ENCODE assay signal across 31 cellular contexts in the genomic region with DNA sequence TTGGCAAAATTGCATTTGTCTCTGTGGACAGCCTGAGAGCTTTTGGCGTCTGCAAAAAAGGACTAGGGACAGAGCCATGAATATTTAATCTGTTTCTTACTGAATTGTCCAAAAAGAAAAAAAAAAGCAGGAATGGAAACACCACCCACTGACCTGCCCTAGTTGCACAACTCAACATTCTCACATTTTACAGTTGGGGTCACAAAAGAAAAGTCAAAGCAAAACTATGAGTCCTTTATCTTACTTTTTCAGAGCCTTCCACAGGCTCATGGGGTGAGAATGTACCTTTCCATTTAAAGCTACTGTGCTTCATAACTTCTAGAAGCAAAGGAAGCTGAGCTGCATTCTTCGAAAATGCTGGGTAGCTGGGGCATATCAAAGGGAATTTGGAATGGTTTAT.
DNase-seq lines count a peak whose midpoint lies in the region; ATAC-seq, FAIRE-seq and TF ChIP-seq lines count a peak whose summit lies in the region.
"Had no signal": no experiment of that assay in that cellular context is flagged by ENCODE, and none has a peak within 500 bp of the region (broad histone marks: within the 10 kb centered on the region; RNA-seq: fewer than 3 reads in every experiment).

No MANE protein-coding gene starts in this region.

- CTCF ChIA-PET in K562 (lab: Yijun Ruan, JAX; ENCODE audit: low intra/inter-chr PET ratio): no interaction called here
- CTCF ChIA-PET in SK-N-SH (lab: Yijun Ruan, JAX): interaction anchor here (1.1 to 1.6 kb wide), 3 partner anchors 12 to 51 kb away, joined by 3 to 4 read pairs (median 3); no protein-coding TSS in a partner anchor

- no peak for FAIRE-seq in K562 (lab: Jason Lieb, UNC)
- FAIRE-seq: islet of Langerhans had no signal

- POLR2A ChIA-PET in K562 (lab: Yijun Ruan, JAX): interaction anchor here (0.6 to 1.5 kb wide), 4 partner anchors 9 to 18 kb away, joined by 4 to 6 read pairs (median 4); no protein-coding TSS in a partner anchor
- POLR2A ChIA-PET in SK-N-SH (lab: Yijun Ruan, JAX): no interaction called here

- in situ Hi-C loops in K562 (cut with MboI): no loop called here

- H3K4me2 ChIP-seq in K562 (ENCODE audit: insufficient read depth, low read length) (no peak overlapping the region), SK-N-SH (no peak overlapping the region)

- BruUV-seq in K562 (replicated peaks; lab: Mats Ljungman, UMichigan): no TSS peak

- H3K27me3 ChIP-seq in K562 (ENCODE audit: control insufficient read depth in 2 of 2, insufficient read depth in 2 of 2, low read length in 2 of 2) (no peaks in the 10 kb centered on the region; a peak in 1 of 5 replicates), spleen (replicated peaks in 1 of 7) (no peaks in the 10 kb centered on the region), SK-N-SH (ENCODE audit: insufficient read depth) (no peaks in the 10 kb centered on the region)
- H3K27me3 ChIP-seq: BLaER1 treated with 17β-estradiol and CSF1 and Interleukin-3, amounts not matched to agents 10 nM and 100 nM; cardiac muscle cell; left lung; transverse colon had no signal

- TF ChIP-seq POLR2A in K562 (conservative IDR thresholded peaks at IDR 0.05): no peak
- no peak for TF ChIP-seq POLR2A in spleen (IDR thresholded peaks at IDR 0.05)

- H3K9me2 ChIP-seq in SK-N-SH: no peaks in the 10 kb centered on the region

- no peak for TF ChIP-seq RAD21 in K562 (CRISPR knock-in tag; conservative IDR thresholded peaks at IDR 0.05 in 1 of 2, IDR thresholded peaks at IDR 0.05 in 1 of 2)
- no peak for TF ChIP-seq RAD21 in SK-N-SH (IDR thresholded peaks at IDR 0.05; ENCODE audit: low read length)

- H3K4me3 Mint-ChIP-seq in nephron (no peak overlapping the region), natural killer cell (no peak overlapping the region)
- H3K4me3 Mint-ChIP-seq: activated naive CD4-positive, alpha-beta T cell treated with anti-CD3 and anti-CD28 coated beads for 36 hours; effector memory CD8-positive, alpha-beta T cell; mesothelial cell of epicardium; naive B cell had no signal

- no peaks in the 10 kb centered on the region for H3F3A ChIP-seq in SK-N-SH (replicated peaks; ENCODE audit: insufficient read depth)

- no peak overlapping the region for H3K4me3 ChIP-seq in K562
- no peak overlapping the region for H3K4me3 ChIP-seq in spleen
- H3K4me3 ChIP-seq in SK-N-SH (ENCODE audit: low read depth in 2 of 2, low read length in 1 of 2): no peak overlapping the region
- H3K4me3 ChIP-seq: BLaER1 treated with 17β-estradiol and CSF1 and Interleukin-3, amounts not matched to agents 10 nM and 100 nM; cardiac muscle cell; coronary artery; left lung; transverse colon had no signal

- H3K79me2 ChIP-seq in K562 (ENCODE audit: control insufficient read depth, insufficient read depth, low read length) (no peaks in the 10 kb centered on the region), SK-N-SH (ENCODE audit: insufficient read depth) (no peaks in the 10 kb centered on the region)

- TF ChIP-seq EP300 in K562 (IDR thresholded peaks at IDR 0.05; ENCODE audit: low read length): no peak
- no peak for TF ChIP-seq EP300 in SK-N-SH (IDR thresholded peaks at IDR 0.05; ENCODE audit: borderline replicate concordance in 1 of 2, low read depth in 1 of 2, low read length in 1 of 2)

- no peaks in the 10 kb centered on the region for H3K9me1 ChIP-seq in K562 (ENCODE audit: control insufficient read depth, insufficient read depth, low read length)

- ATAC-seq in K562: no peak
- no peak for ATAC-seq in natural killer cell
- ATAC-seq: effector memory CD8-positive, alpha-beta T cell; left lung; Panc1 had no signal

- no peaks in the 10 kb centered on the region for H3K9me3 ChIP-seq in K562 (replicated peaks; ENCODE audit: control insufficient read depth, insufficient read depth, low read depth, low read length)
- peaks cover 0 to 8% (median 6%) of the 10 kb centered on the region in 8 donors for H3K9me3 ChIP-seq in spleen
- no peaks in the 10 kb centered on the region for H3K9me3 ChIP-seq in SK-N-SH
- H3K9me3 ChIP-seq: transverse colon had no signal

- H3K9ac ChIP-seq in K562 (ENCODE audit: insufficient read depth in 1 of 2, low read depth in 2 of 2, low read length in 2 of 2): no peak overlapping the region
- H3K9ac ChIP-seq in SK-N-SH: no peak overlapping the region
- H3K9ac ChIP-seq: BLaER1 treated with 17β-estradiol and CSF1 and Interleukin-3, amounts not matched to agents 10 nM and 100 nM had no signal

- H2AFZ ChIP-seq in K562 (ENCODE audit: low read depth, low read length) (peak overlapping the region; percentile 59; the same call in 1 of the 2 replicates), SK-N-SH (ENCODE audit: low read depth) (no peak overlapping the region)

- H3K27ac Mint-ChIP-seq in nephron (peak overlapping the region in 2 of 3 experiments; percentile 29 to 98), natural killer cell (no peak overlapping the region)
- H3K27ac Mint-ChIP-seq: activated naive CD4-positive, alpha-beta T cell treated with anti-CD3 and anti-CD28 coated beads for 36 hours; effector memory CD8-positive, alpha-beta T cell; progenitor cell of endocrine pancreas had no signal

- no peaks in the 10 kb centered on the region for H3K36me3 Mint-ChIP-seq in nephron (ENCODE audit: low read depth)
- no peaks in the 10 kb centered on the region for H3K36me3 Mint-ChIP-seq in natural killer cell

- H3K4me1 ChIP-seq in K562 (replicated peaks in 1 of 2; ENCODE audit: control insufficient read depth in 2 of 2, insufficient read depth in 2 of 2, low read length in 2 of 2) (peaks cover 0 to 3% of the 10 kb centered on the region in 2 experiments; a peak in 2 of 5 replicates), spleen (peaks cover 0 to 14% (median 2%) of the 10 kb centered on the region in 6 donors), SK-N-SH (ENCODE audit: control insufficient read depth in 1 of 2, insufficient read depth in 2 of 2, low read depth in 1 of 2, low read length in 1 of 2) (peaks cover 4% of the 10 kb centered on the region in 2 experiments; a peak in 3 of 4 replicates)
- H3K4me1 ChIP-seq: transverse colon had no signal

- 10% methylated on average over 2 of the region's 2 CpGs for WGBS in K562 (ENCODE audit: insufficient coverage, low coverage, missing lambda C conversion rate)
- 16 to 33% (median 23%) methylated on average over 2 of the region's 2 CpGs for WGBS in spleen, 5 donors
- 8% methylated on average over 2 of the region's 2 CpGs for WGBS in SK-N-SH (ENCODE audit: low lambda C conversion rate)

- TF ChIP-seq CTCF in K562 (IDR thresholded peaks at IDR 0.05 in 2 of 3, conservative IDR thresholded peaks at IDR 0.05 in 1 of 3; ENCODE audit: insufficient read depth in 2 of 3, low read depth in 1 of 3, low read length in 3 of 3) (no peak), nephron (IDR thresholded peaks at IDR 0.05; ENCODE audit: unreplicated experiment in 3 of 3) (no peak), spleen (IDR thresholded peaks at IDR 0.05 in 8 of 11, conservative IDR thresholded peaks at IDR 0.05 in 3 of 11) (no peak), SK-N-SH (IDR thresholded peaks at IDR 0.05) (no peak), natural killer cell (IDR thresholded peaks at IDR 0.05) (no peak)

- H3K36me3 ChIP-seq in K562 (ENCODE audit: control insufficient read depth, insufficient read depth, low read length) (no peaks in the 10 kb centered on the region), spleen (no peaks in the 10 kb centered on the region), SK-N-SH (replicated peaks in 1 of 2; ENCODE audit: control insufficient read depth in 1 of 2, insufficient read depth in 2 of 2, low read length in 1 of 2) (no peaks in the 10 kb centered on the region)
- H3K36me3 ChIP-seq: BLaER1 treated with 17β-estradiol and CSF1 and Interleukin-3, amounts not matched to agents 10 nM and 100 nM; cardiac muscle cell; left lung; transverse colon had no signal

- no peaks in the 10 kb centered on the region for H4K20me1 ChIP-seq in K562 (replicated peaks; ENCODE audit: control insufficient read depth, insufficient read depth, low read length)
- no peaks in the 10 kb centered on the region for H4K20me1 ChIP-seq in SK-N-SH (ENCODE audit: insufficient read depth)
- H4K20me1 ChIP-seq: BLaER1 treated with 17β-estradiol and CSF1 and Interleukin-3, amounts not matched to agents 10 nM and 100 nM had no signal

- intact Hi-C loops in K562 (cut with micrococcal nuclease): no loop called here
- intact Hi-C loops in spleen (cut with DNase I; ENCODE audit: low total_unique reads): no loop called here
- intact Hi-C loops in natural killer cell (cut with micrococcal nuclease): no loop called here

- DNase-seq in GM03348 (ENCODE audit: low spot score): peak; percentile 24
- DNase-seq in NCI-H226: peak; percentile 24
- DNase-seq in K562 (ENCODE audit: extremely low read depth in 1 of 4, low spot score in 3 of 4): no peak
- DNase-seq in spleen: no peak
- no peak for DNase-seq in SK-N-SH
- no peak for DNase-seq in natural killer cell
- DNase-seq: activated CD4-positive, CD25-positive, alpha-beta regulatory T cell treated with anti-CD3 and anti-CD28 coated beads, Interleukin-2, amount 50 U/mL, for 72 hours; activated CD8-positive, alpha-beta memory T cell treated with anti-CD3 and anti-CD28 coated beads for 24 hours; activated naive CD4-positive, alpha-beta T cell treated with anti-CD3 and anti-CD28 coated beads for 36 hours; activated T-cell treated with anti-CD3 and anti-CD28 coated beads for 4 hours; amygdala; effector memory CD8-positive, alpha-beta T cell; erythroblast; left lung; naive B cell; NCI-H146; NCI-H2107; NCI-H748 treated with DMSO at 0.1 percent for 48 hours; nucleus accumbens; Right ventricle myocardium superior; stimulated activated CD4-positive, alpha-beta T cell treated with anti-CD3 and anti-CD28 coated beads, Interleukin-15, amount 100 ng/mL, for 24 hours; stimulated activated CD4-positive, alpha-beta T cell treated with anti-CD3 and anti-CD28 coated beads, Interleukin-4, amount 100 ng/mL, for 4 hours; transverse colon had no signal

- no peaks in the 10 kb centered on the region for H3K27me3 Mint-ChIP-seq in nephron (ENCODE audit: low read depth)
- H3K27me3 Mint-ChIP-seq in natural killer cell (ENCODE audit: low read depth in 2 of 2): peaks cover 0 to 9% of the 10 kb centered on the region in 2 donors

- no peak overlapping the region for H3K27ac ChIP-seq in K562 (ENCODE audit: extremely low read depth, low read depth, low read length)
- no peak overlapping the region for H3K27ac ChIP-seq in spleen
- no peak overlapping the region for H3K27ac ChIP-seq in SK-N-SH (ENCODE audit: low read depth in 2 of 2, low read length in 1 of 2)
- H3K27ac ChIP-seq: BLaER1 treated with 17β-estradiol and CSF1 and Interleukin-3, amounts not matched to agents 10 nM and 100 nM; cardiac muscle cell; left lung; transverse colon had no signal

- peaks cover 2% of the 10 kb centered on the region for H3K9me3 Mint-ChIP-seq in nephron
- H3K9me3 Mint-ChIP-seq in natural killer cell: no peaks in the 10 kb centered on the region
- H3K9me3 Mint-ChIP-seq: effector memory CD8-positive, alpha-beta T cell had no signal

- peaks cover 77% of the 10 kb centered on the region for H3K4me1 Mint-ChIP-seq in nephron
- no peaks in the 10 kb centered on the region for H3K4me1 Mint-ChIP-seq in natural killer cell
- H3K4me1 Mint-ChIP-seq: naive B cell had no signal

TF ChIP-seq in K562, 482 proteins besides CTCF, POLR2A, EP300 and RAD21 (continues in another document):
- TF ChIP-seq GATA2 (CRISPR knock-in tag; IDR thresholded peaks at IDR 0.05) (no peak), TAF7 (tag; IDR thresholded peaks at IDR 0.05) (no peak)

TF ChIP-seq in SK-N-SH, 30 proteins besides CTCF, POLR2A, EP300 and RAD21 (continues in another document):
- TF ChIP-seq JUND (IDR thresholded peaks at IDR 0.05): no peak
- TF ChIP-seq NRF1 (IDR thresholded peaks at IDR 0.05; ENCODE audit: low read depth, low read length): no peak

Comparison
In these comparisons a context has a peak if more than half of its experiments do, and no peak if none do; other contexts are left out.
1. DNase-seq: peak in GM03348 (single experiment) and NCI-H226 (single experiment); none in K562 (0 of 4), spleen (single experiment), SK-N-SH (single experiment) and natural killer cell (single experiment).
2. H3K27ac Mint-ChIP-seq: peak in nephron (2 of 3); none in natural killer cell (0 of 2).